In genomic region chr3:102148598-102149302, GRCh38 we compare ENCODE assay signal across 22 cellular contexts.
"Had no signal": no experiment of that assay in that cellular context is flagged by ENCODE, and none has a peak within 500 bp of the region (broad histone marks: within the 10 kb centered on the region; RNA-seq: fewer than 3 reads in every experiment).

No MANE protein-coding gene starts in this region.

- H3K36me3 ChIP-seq: ascending aorta had no signal

- H3K27me3 ChIP-seq: ascending aorta, body of pancreas had no signal

- H3K27ac ChIP-seq: ascending aorta, body of pancreas, SK-N-MC had no signal

- DNase-seq: activated CD4-positive, alpha-beta T cell treated with anti-CD3 and anti-CD28 coated beads for 48 hours; activated CD4-positive, alpha-beta T cell treated with anti-CD3 and anti-CD28 coated beads, Interleukin-2, amount 50 U/mL, for 4 hours; activated CD4-positive, CD25-positive, alpha-beta regulatory T cell treated with anti-CD3 and anti-CD28 coated beads, Interleukin-2, amount 50 U/mL, for 72 hours; activated CD8-positive, alpha-beta memory T cell treated with anti-CD3 and anti-CD28 coated beads, Interleukin-2, amount 10 ng/mL, durations not matched to agents 7 days and 5 days; activated effector memory CD4-positive, alpha-beta T cell treated with Interleukin-2 at 50 U/mL for 16 hours; activated naive CD4-positive, alpha-beta T cell; activated T-cell treated with anti-CD3 and anti-CD28 coated beads, Interleukin-2, amount 50 U/mL, for 24 hours; amniotic stem cell; body of pancreas; central memory CD4-positive, alpha-beta T cell; NCI-H1048; NCI-H146; NCI-H187 treated with DMSO at 0.1 percent for 48 hours; NCI-H2081 treated with DMSO at 0.1 percent for 48 hours; NCI-H2171 treated with DMSO at 0.1 percent for 48 hours; NCI-H226; NCI-H526; NCI-H774; RPMI8226; T-helper 1 cell had no signal

- H3K4me3 ChIP-seq: ascending aorta, body of pancreas, SK-N-MC had no signal

- H3K4me1 ChIP-seq: ascending aorta, body of pancreas had no signal
